ENCODE assay signal across 36 cellular contexts in the genomic region with DNA sequence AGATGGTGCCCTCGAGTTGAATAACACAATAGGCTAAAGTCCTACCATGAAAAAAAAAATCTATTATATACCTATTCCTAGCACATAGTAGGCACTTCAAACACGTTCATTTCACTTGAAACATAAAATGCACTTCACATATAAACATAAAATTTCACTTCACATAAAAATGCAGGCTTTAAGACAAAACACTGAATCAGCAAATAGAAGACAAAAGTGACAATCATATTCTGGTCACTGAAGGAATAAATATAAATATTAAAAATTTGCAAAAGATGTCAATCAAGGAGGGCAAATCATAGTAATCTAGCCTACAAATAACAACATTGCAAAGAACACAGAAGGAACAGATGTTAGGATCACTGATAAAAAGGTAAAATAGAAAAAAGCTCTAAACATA.
DNase-seq lines count a peak whose midpoint lies in the region; ATAC-seq, FAIRE-seq and TF ChIP-seq lines count a peak whose summit lies in the region.
"Had no signal": no experiment of that assay in that cellular context is flagged by ENCODE, and none has a peak within 500 bp of the region (broad histone marks: within the 10 kb centered on the region; RNA-seq: fewer than 3 reads in every experiment).

No MANE protein-coding gene starts in this region.

- H3K4me1 Mint-ChIP-seq in effector memory CD8-positive, alpha-beta T cell (ENCODE audit: low read depth in 2 of 2), result no peaks in the 10 kb centered on the region
- H3K4me1 Mint-ChIP-seq: B cell; CD14-positive monocyte; CD4-positive, alpha-beta memory T cell; CD4-positive, CD25-positive, alpha-beta regulatory T cell; CD8-positive, alpha-beta memory T cell had no signal

- H3K9me3 Mint-ChIP-seq in effector memory CD8-positive, alpha-beta T cell, result no peaks in the 10 kb centered on the region
- H3K9me3 Mint-ChIP-seq: CD4-positive, CD25-positive, alpha-beta regulatory T cell had no signal

- dilution Hi-C loops in IMR-90 (cut with HindIII; ENCODE audit: low sequenced_read_pairs, unreplicated experiment), result no loop called here

- no peaks in the 10 kb centered on the region for H3K4me1 ChIP-seq in HepG2 (ENCODE audit: insufficient read depth, low read length)
- H3K4me1 ChIP-seq in right lobe of liver, result no peaks in the 10 kb centered on the region
- H3K4me1 ChIP-seq in A549, result no peaks in the 10 kb centered on the region
- H3K4me1 ChIP-seq in IMR-90 (ENCODE audit: control insufficient read depth, insufficient read depth, low read length), result no peaks in the 10 kb centered on the region
- no peaks in the 10 kb centered on the region for H3K4me1 ChIP-seq in K562 (replicated peaks in 1 of 2; ENCODE audit: control insufficient read depth in 2 of 2, insufficient read depth in 2 of 2, low read length in 2 of 2)
- H3K4me1 ChIP-seq: BE2C, BLaER1, Caco-2 had no signal

- H3K18ac ChIP-seq in IMR-90 (ENCODE audit: low read depth, low read length), result no peak overlapping the region

- BruUV-seq in HepG2 (replicated peaks; lab: Mats Ljungman, UMichigan) (no TSS peak), IMR-90 (replicated peaks; lab: Mats Ljungman, UMichigan) (no TSS peak), K562 (replicated peaks; lab: Mats Ljungman, UMichigan) (no TSS peak)

- intact Hi-C loops in HepG2 (cut with micrococcal nuclease; ENCODE audit: unreplicated experiment) (no loop called here), right lobe of liver (cut with DNase I) (no loop called here), IMR-90 (cut with micrococcal nuclease) (no loop called here), K562 (cut with micrococcal nuclease) (no loop called here)

- TF ChIP-seq RAD21 in HepG2 (CRISPR knock-in tag; IDR thresholded peaks at IDR 0.05) (no peak), A549 (conservative IDR thresholded peaks at IDR 0.05 in 1 of 2, IDR thresholded peaks at IDR 0.05 in 1 of 2) (no peak), IMR-90 (IDR thresholded peaks at IDR 0.05; ENCODE audit: low read length) (no peak), K562 (CRISPR knock-in tag; conservative IDR thresholded peaks at IDR 0.05 in 1 of 2, IDR thresholded peaks at IDR 0.05 in 1 of 2) (no peak)

- no peak for FAIRE-seq in HepG2 (lab: Jason Lieb, UNC)
- FAIRE-seq in A549 (lab: Jason Lieb, UNC), result no peak
- FAIRE-seq in K562 (lab: Jason Lieb, UNC), result no peak
- FAIRE-seq: A204.1, D721Med had no signal

- H3K9me1 ChIP-seq in IMR-90 (ENCODE audit: insufficient read depth, low read length) (no peaks in the 10 kb centered on the region), K562 (ENCODE audit: control insufficient read depth, insufficient read depth, low read length) (no peaks in the 10 kb centered on the region)

- H2AK5ac ChIP-seq in IMR-90 (ENCODE audit: low read depth, low read length), result no peak overlapping the region

- H3K4me3 ChIP-seq in HepG2 (replicated peaks in 1 of 3; ENCODE audit: insufficient read depth in 1 of 3, low read depth in 2 of 3, low read length in 3 of 3) (no peak overlapping the region), right lobe of liver (no peak overlapping the region), A549 (no peak overlapping the region), IMR-90 (ENCODE audit: insufficient read depth, low read depth, low read length) (no peak overlapping the region), K562 (no peak overlapping the region)
- H3K4me3 ChIP-seq: BLaER1; BLaER1 treated with 17β-estradiol and CSF1 and Interleukin-3, amounts not matched to agents 10 nM and 100 nM had no signal

- H3K27ac Mint-ChIP-seq in effector memory CD8-positive, alpha-beta T cell, result no peak overlapping the region
- H3K27ac Mint-ChIP-seq: B cell; CD14-positive monocyte; CD4-positive, alpha-beta memory T cell; CD4-positive, alpha-beta T cell; CD4-positive, CD25-positive, alpha-beta regulatory T cell; CD8-positive, alpha-beta memory T cell; CD8-positive, alpha-beta T cell had no signal

- no peak overlapping the region for H2BK5ac ChIP-seq in IMR-90 (ENCODE audit: low read depth, low read length, poor library complexity, severe bottlenecking)

- H3K27me3 ChIP-seq in HepG2 (ENCODE audit: control insufficient read depth in 1 of 2, insufficient read depth in 2 of 2, low read length in 2 of 2) (no peaks in the 10 kb centered on the region), right lobe of liver (no peaks in the 10 kb centered on the region), IMR-90 (ENCODE audit: control insufficient read depth, insufficient read depth, low read length) (no peaks in the 10 kb centered on the region), K562 (ENCODE audit: control insufficient read depth in 2 of 2, insufficient read depth in 2 of 2, low read length in 2 of 2) (0 out of 5 replicates have a peak, but pooled peaks cover 0 to 4% of the 10 kb centered on the region in 2 experiments)
- H3K27me3 ChIP-seq: BE2C; BLaER1; BLaER1 treated with 17β-estradiol and CSF1 and Interleukin-3, amounts not matched to agents 10 nM and 100 nM had no signal

- H4K91ac ChIP-seq in IMR-90 (ENCODE audit: insufficient read depth, low read depth, low read length), result no peak overlapping the region

- H2BK20ac ChIP-seq in IMR-90 (ENCODE audit: low read depth, low read length), result no peak overlapping the region

- H3K79me2 ChIP-seq in HepG2 (ENCODE audit: insufficient read depth, low read length), result no peaks in the 10 kb centered on the region
- no peaks in the 10 kb centered on the region for H3K79me2 ChIP-seq in K562 (ENCODE audit: control insufficient read depth, insufficient read depth, low read length)

- H4K20me1 ChIP-seq in HepG2 (ENCODE audit: insufficient read depth, low read length), result no peaks in the 10 kb centered on the region
- no peaks in the 10 kb centered on the region for H4K20me1 ChIP-seq in IMR-90 (ENCODE audit: insufficient read depth, low read length)
- no peaks in the 10 kb centered on the region; the same call in 1 of the 2 replicates for H4K20me1 ChIP-seq in K562 (replicated peaks; ENCODE audit: control insufficient read depth, insufficient read depth, low read length)
- H4K20me1 ChIP-seq: BLaER1; BLaER1 treated with 17β-estradiol and CSF1 and Interleukin-3, amounts not matched to agents 10 nM and 100 nM had no signal

- H3K4me2 ChIP-seq in HepG2 (ENCODE audit: low read depth, low read length) (no peak overlapping the region), A549 (no peak overlapping the region), IMR-90 (ENCODE audit: low read depth, low read length) (no peak overlapping the region), K562 (ENCODE audit: insufficient read depth, low read length) (no peak overlapping the region)
- H3K4me2 ChIP-seq: BLaER1; BLaER1 treated with 17β-estradiol and CSF1 and Interleukin-3, amounts not matched to agents 10 nM and 100 nM had no signal

- no peak overlapping the region for H3K56ac ChIP-seq in IMR-90 (ENCODE audit: extremely low read depth, insufficient read depth, low read length)

- TF ChIP-seq EP300 in HepG2 (IDR thresholded peaks at IDR 0.05; ENCODE audit: low read depth in 2 of 2, low read length in 2 of 2), result no peak
- no peak for TF ChIP-seq EP300 in HepG2 (CRISPR knock-in tag; IDR thresholded peaks at IDR 0.05; ENCODE audit: borderline replicate concordance)
- TF ChIP-seq EP300 in A549 (IDR thresholded peaks at IDR 0.05), result no peak
- no peak for TF ChIP-seq EP300 in K562 (IDR thresholded peaks at IDR 0.05; ENCODE audit: low read length)

- no peak overlapping the region for H4K5ac ChIP-seq in IMR-90 (ENCODE audit: low read depth, low read length)

- H3K36me3 ChIP-seq in HepG2 (replicated peaks in 1 of 2; ENCODE audit: control insufficient read depth in 1 of 2, insufficient read depth in 2 of 2, low read length in 2 of 2) (no peaks in the 10 kb centered on the region), right lobe of liver (no peaks in the 10 kb centered on the region), IMR-90 (ENCODE audit: control insufficient read depth, insufficient read depth, low read length) (no peaks in the 10 kb centered on the region), K562 (ENCODE audit: control insufficient read depth, insufficient read depth, low read length) (no peaks in the 10 kb centered on the region)
- H3K36me3 ChIP-seq: BE2C; BLaER1; BLaER1 treated with 17β-estradiol and CSF1 and Interleukin-3, amounts not matched to agents 10 nM and 100 nM had no signal

- 2% methylated on average over 2 of the region's 2 CpGs for WGBS in HepG2 (ENCODE audit: low lambda C conversion rate)
- 23% methylated on average over 2 of the region's 2 CpGs for WGBS in right lobe of liver (ENCODE audit: insufficient coverage, low coverage, low lambda C conversion rate, missing lambda C conversion rate)
- WGBS in A549 (ENCODE audit: missing lambda C conversion rate), result 2% methylated on average over 2 of the region's 2 CpGs
- 0% methylated on average over 1 of the region's 2 CpGs; no CpG with 5 or more reads in 1 of the 2 experiments for WGBS in IMR-90 (ENCODE audit: extremely low coverage in 2 of 2, insufficient read length in 1 of 2), 2 experiments
- 3% methylated on average over 2 of the region's 2 CpGs for WGBS in K562 (ENCODE audit: insufficient coverage, low coverage, missing lambda C conversion rate)

- no peak overlapping the region for H2AFZ ChIP-seq in HepG2 (ENCODE audit: low read length)
- no peak overlapping the region for H2AFZ ChIP-seq in IMR-90 (replicated peaks; ENCODE audit: low read length, poor library complexity)
- no peak overlapping the region for H2AFZ ChIP-seq in K562 (ENCODE audit: low read depth, low read length)

- POLR2A ChIA-PET in HepG2 (lab: Yijun Ruan, JAX) (no interaction called here), A549 (lab: Yijun Ruan, JAX) (no interaction called here), IMR-90 (lab: Charles Lee; ENCODE audit: unreplicated experiment) (no interaction called here), K562 (lab: Yijun Ruan, JAX) (no interaction called here)

- in situ Hi-C loops in HepG2 (cut with HindIII; ENCODE audit: extremely low pct_ligation_motif_present, low pct_unique_long_range_greater_than_20kb) (no loop called here), IMR-90 (cut with MboI; ENCODE audit: low sequenced_read_pairs) (no loop called here), K562 (cut with MboI) (no loop called here)

- no peak overlapping the region for H2AK9ac ChIP-seq in IMR-90 (replicated peaks; ENCODE audit: low read depth, low read length, poor library complexity)

- no peak overlapping the region for H3K9ac ChIP-seq in HepG2 (ENCODE audit: insufficient read depth, low read depth, low read length)
- H3K9ac ChIP-seq in IMR-90 (ENCODE audit: low read depth, low read length), result no peak overlapping the region
- H3K9ac ChIP-seq in K562 (ENCODE audit: insufficient read depth in 1 of 2, low read depth in 2 of 2, low read length in 2 of 2), result no peak overlapping the region
- H3K9ac ChIP-seq: BLaER1; BLaER1 treated with 17β-estradiol and CSF1 and Interleukin-3, amounts not matched to agents 10 nM and 100 nM had no signal

- no peak overlapping the region for H3K4ac ChIP-seq in IMR-90 (ENCODE audit: low read depth, low read length)

- H3K9me3 ChIP-seq in HepG2 (ENCODE audit: low read length), result no peaks in the 10 kb centered on the region
- H3K9me3 ChIP-seq in right lobe of liver, result no peaks in the 10 kb centered on the region
- H3K9me3 ChIP-seq in A549, result no peaks in the 10 kb centered on the region
- no peaks in the 10 kb centered on the region for H3K9me3 ChIP-seq in IMR-90 (ENCODE audit: control insufficient read depth, insufficient read depth, low read length)
- H3K9me3 ChIP-seq in K562 (replicated peaks; ENCODE audit: control insufficient read depth, insufficient read depth, low read depth, low read length), result no peaks in the 10 kb centered on the region
- H3K9me3 ChIP-seq: BE2C; BLaER1; BLaER1 treated with 17β-estradiol and CSF1 and Interleukin-3, amounts not matched to agents 10 nM and 100 nM; Caco-2 had no signal

- H3K36me3 Mint-ChIP-seq in effector memory CD8-positive, alpha-beta T cell (ENCODE audit: insufficient read depth), result no peaks in the 10 kb centered on the region
- H3K36me3 Mint-ChIP-seq: CD14-positive monocyte; CD4-positive, alpha-beta memory T cell; CD4-positive, CD25-positive, alpha-beta regulatory T cell; CD8-positive, alpha-beta memory T cell; CD8-positive, alpha-beta T cell had no signal

- H2BK120ac ChIP-seq in IMR-90 (ENCODE audit: low read depth, low read length), result no peak overlapping the region

- H3K4me3 Mint-ChIP-seq in effector memory CD8-positive, alpha-beta T cell, result no peak overlapping the region
- H3K4me3 Mint-ChIP-seq: B cell; CD14-positive monocyte; CD4-positive, alpha-beta memory T cell; CD4-positive, alpha-beta T cell; CD4-positive, CD25-positive, alpha-beta regulatory T cell; CD8-positive, alpha-beta memory T cell; CD8-positive, alpha-beta T cell had no signal

- CTCF ChIA-PET in HepG2 (lab: Yijun Ruan, JAX; ENCODE audit: low intra/inter-chr PET ratio, low total read pairs) (no interaction called here), A549 (lab: Yijun Ruan, JAX) (no interaction called here), IMR-90 (lab: Yijun Ruan, JAX) (no interaction called here), K562 (lab: Yijun Ruan, JAX; ENCODE audit: low intra/inter-chr PET ratio) (no interaction called here)

- no peak overlapping the region for H4K8ac ChIP-seq in IMR-90 (ENCODE audit: low read depth in 2 of 2, low read length in 2 of 2)

- H3K27ac ChIP-seq in HepG2 (ENCODE audit: extremely low read length, insufficient read depth, low read length) (no peak overlapping the region), right lobe of liver (no peak overlapping the region), A549 (no peak overlapping the region), IMR-90 (ENCODE audit: insufficient read depth, low read length) (no peak overlapping the region), K562 (ENCODE audit: extremely low read depth, low read depth, low read length) (no peak overlapping the region)
- H3K27ac ChIP-seq: 22Rv1; BLaER1; BLaER1 treated with 17β-estradiol and CSF1 and Interleukin-3, amounts not matched to agents 10 nM and 100 nM; C4-2B had no signal

- TF ChIP-seq POLR2A in HepG2 (IDR thresholded peaks at IDR 0.05; ENCODE audit: insufficient read depth in 1 of 2, low read depth in 2 of 2, low read length in 2 of 2), result no peak
- no peak for TF ChIP-seq POLR2A in right lobe of liver (IDR thresholded peaks at IDR 0.05)
- TF ChIP-seq POLR2A in A549 (IDR thresholded peaks at IDR 0.05; ENCODE audit: low read length), result no peak
- no peak for TF ChIP-seq POLR2A in IMR-90 (IDR thresholded peaks at IDR 0.05; ENCODE audit: low read depth, low read length)
- no peak for TF ChIP-seq POLR2A in K562 (conservative IDR thresholded peaks at IDR 0.05)

- H3K14ac ChIP-seq in IMR-90 (replicated peaks; ENCODE audit: low read depth, low read length), result no peak overlapping the region

- H3K23ac ChIP-seq in IMR-90 (ENCODE audit: low read depth, low read length), result no peak overlapping the region

- peaks cover 33 to 45% of the 10 kb centered on the region in 2 donors for H3K27me3 Mint-ChIP-seq in effector memory CD8-positive, alpha-beta T cell

- DNase-seq in HepG2 (ENCODE audit: low spot score), result no peak
- no peak for DNase-seq in right lobe of liver
- no peak for DNase-seq in A549 (ENCODE audit: low read depth in 1 of 2, low spot score in 1 of 2)
- no peak for DNase-seq in IMR-90
- DNase-seq in K562 (ENCODE audit: extremely low read depth in 1 of 4, low spot score in 3 of 4), result no peak
- no peak for DNase-seq in effector memory CD8-positive, alpha-beta T cell
- DNase-seq: 8988T; ACHN; AML-193; BE2C; C1 segment of cervical spinal cord; Caco-2; Calu3; CD4-positive, alpha-beta memory T cell; CD4-positive, alpha-beta T cell; CD4-positive, CD25-positive, alpha-beta regulatory T cell; CD8-positive, alpha-beta memory T cell; CD8-positive, alpha-beta T cell; COR-L47; DMS 273 treated with DMSO at 0.1 percent for 48 hours; DMS153; DMS53; DMS79; DMS79 treated with DMSO at 0.1 percent for 48 hours; DND-41; EL had no signal

- H3K79me1 ChIP-seq in IMR-90 (ENCODE audit: low read depth in 1 of 2, low read length in 2 of 2), result no peaks in the 10 kb centered on the region

- TF ChIP-seq CTCF in HepG2 (CRISPR knock-in tag; IDR thresholded peaks at IDR 0.05), result no peak
- no peak for TF ChIP-seq CTCF in right lobe of liver (IDR thresholded peaks at IDR 0.05)
- TF ChIP-seq CTCF in A549 (IDR thresholded peaks at IDR 0.05), result no peak
- no peak for TF ChIP-seq CTCF in IMR-90 (conservative IDR thresholded peaks at IDR 0.05; ENCODE audit: low read depth, low read length)
- TF ChIP-seq CTCF in K562 (IDR thresholded peaks at IDR 0.05 in 2 of 3, conservative IDR thresholded peaks at IDR 0.05 in 1 of 3; ENCODE audit: insufficient read depth in 2 of 3, low read depth in 1 of 3, low read length in 3 of 3), result no peak

- ATAC-seq in HepG2, result no peak
- ATAC-seq in right lobe of liver, result no peak
- ATAC-seq in A549, result no peak
- no peak for ATAC-seq in IMR-90 (ENCODE audit: low read depth)
- no peak for ATAC-seq in K562
- no peak for ATAC-seq in GM21447 (IDR thresholded peaks at IDR 0.05; ENCODE audit: unreplicated experiment)
- no peak for ATAC-seq in GM18861 (IDR thresholded peaks at IDR 0.05; ENCODE audit: unreplicated experiment)
- ATAC-seq in effector memory CD8-positive, alpha-beta T cell (replicated peaks), result no peak
- ATAC-seq: CD8-positive, alpha-beta T cell had no signal

- H2BK15ac ChIP-seq in IMR-90 (ENCODE audit: low read depth, low read length), result no peak overlapping the region

Comparison
In these comparisons a context has a peak if more than half of its experiments do, and no peak if none do; other contexts are left out.
1. Of the 241 proteins assayed by ChIP-seq in both HepG2 and K562: peak only in HepG2: MAFK; only in K562: MAFG; in both: MAFF; in neither: 238.